ENCODE assay signal across 8 cellular contexts in genomic region chr3:88149516-88150362, GRCh38.
A peak's percentile ranks its signal among the peaks of the same experiment; 100 is the strongest.
DNase-seq lines count a peak whose midpoint lies in the region; ATAC-seq and TF ChIP-seq lines count a peak whose summit lies in the region.

Gene C3orf38 (plus strand): TSS chr3:88149959. CDS start chr3:88150053, 94 bp downstream.

- ATAC-seq in GM19023 (IDR thresholded peaks at IDR 0.05; ENCODE audit: unreplicated experiment) = peak; percentile 83
- ATAC-seq in HG03196 (IDR thresholded peaks at IDR 0.05; ENCODE audit: unreplicated experiment) = peak; percentile 84

- H3K4me3 ChIP-seq in AG09309 (ENCODE audit: control insufficient read depth, low read depth, low read length) = peak within 1 kb of the TSS; percentile 99

- TF ChIP-seq CTCF in AG09309 (IDR thresholded peaks at IDR 0.05; ENCODE audit: control insufficient read depth, insufficient read depth, low read depth, low read length, missing control alignments) = peak; percentile 1

- DNase-seq in AG09309 (ENCODE audit: low read depth) = peak; percentile 63
- DNase-seq in NCI-H226 = peak; percentile 91
- peak; percentile 53 to 71 (median 64) for DNase-seq in activated CD4-positive, CD25-positive, alpha-beta regulatory T cell (lab: John Stamatoyannopoulos, UW)
- DNase-seq in central memory CD4-positive, alpha-beta T cell = peak; percentile 87
- peak; percentile 90 for DNase-seq in iris pigment epithelial cell (ENCODE audit: low read depth)
- DNase-seq in stimulated activated CD4-positive, alpha-beta T cell treated with anti-CD3 and anti-CD28 coated beads, Interleukin-12 subunit alpha, Interleukin-12 subunit beta, amount 100 ng/mL, for 24 hours (ENCODE audit: low read depth in 2 of 2) = peak; percentile 64 to 65

Comparison
In these comparisons a context has a peak if more than half of its experiments do, and no peak if none do; other contexts are left out.
1. Peak in every context shown above with its lines: DNase-seq, ATAC-seq and H3K4me3 ChIP-seq.